ENCODE assay signal across 8 cellular contexts in genomic region chr4:184647391-184648101, GRCh38. TPM values are rescaled to one million over a fixed set of nuclear protein-coding genes. Genes with fewer than 3 reads are reported as not detected.
DNase-seq lines count a peak whose midpoint lies in the region; ATAC-seq, FAIRE-seq and TF ChIP-seq lines count a peak whose summit lies in the region.

No MANE protein-coding gene starts in this region.

- H3K27ac ChIP-seq in GM23338 (ENCODE audit: low read depth) = peak overlapping the region; percentile 18; the same call in 1 of the 2 replicates
- peak overlapping the region; percentile 98 for H3K27ac ChIP-seq in small intestine (ENCODE audit: low read depth in 1 of 2, low read length in 1 of 2)

- no peaks in the 10 kb centered on the region for H3K27me3 ChIP-seq in GM23338 (ENCODE audit: insufficient read depth)
- H3K27me3 ChIP-seq in small intestine (ENCODE audit: control insufficient read depth in 2 of 2, insufficient read depth in 2 of 2, low read length in 2 of 2) = no peaks in the 10 kb centered on the region

- H3K4me1 Mint-ChIP-seq in GM23338 = peaks cover 63% of the 10 kb centered on the region
- H3K4me1 Mint-ChIP-seq in T-helper 17 cell = peaks cover 39% of the 10 kb centered on the region

- peak overlapping the region; percentile 94 for H3K4me2 ChIP-seq in GM23338

- peaks cover 65% of the 10 kb centered on the region for H3K79me2 ChIP-seq in GM23338 (replicated peaks; ENCODE audit: insufficient read depth)

- TF ChIP-seq CTCF in GM23338 (conservative IDR thresholded peaks at IDR 0.05; ENCODE audit: low read depth in 2 of 2) (no peak), foreskin fibroblast (IDR thresholded peaks at IDR 0.05; ENCODE audit: low read depth, low read length) (no peak)

- peak overlapping the region; percentile 82 for H3K4me3 ChIP-seq in GM23338
- H3K4me3 ChIP-seq in foreskin fibroblast (ENCODE audit: low read depth in 1 of 2, low read length in 2 of 2) = peak overlapping the region; percentile 74 to 90
- peak overlapping the region; percentile 99 for H3K4me3 ChIP-seq in small intestine (ENCODE audit: low read depth in 1 of 2, low read length in 2 of 2)

- H3K27ac Mint-ChIP-seq in GM23338 (no peak overlapping the region; the same call in 1 of the 2 replicates), T-helper 17 cell (peak overlapping the region; percentile 98)

- no peaks in the 10 kb centered on the region for H3K9me2 ChIP-seq in GM23338 (ENCODE audit: insufficient read depth)

- H3F3A ChIP-seq in GM23338 (replicated peaks; ENCODE audit: low read depth) = no peaks in the 10 kb centered on the region

- H3K27me3 Mint-ChIP-seq in GM23338 (ENCODE audit: insufficient read depth, low read depth, poor library complexity) = peaks cover 10% of the 10 kb centered on the region
- H3K27me3 Mint-ChIP-seq in T-helper 17 cell = no peaks in the 10 kb centered on the region

- peaks cover 28% of the 10 kb centered on the region for H4K20me1 ChIP-seq in GM23338 (replicated peaks; ENCODE audit: insufficient read depth)

- no peak overlapping the region for H2AFZ ChIP-seq in GM23338

- peak; percentile 21 for DNase-seq in GM23338 (ENCODE audit: low spot score)
- no peak for DNase-seq in T-helper 17 cell
- DNase-seq in foreskin fibroblast = peak in 1 of 2 donors; percentile 46
- DNase-seq in small intestine = peak; percentile 64
- DNase-seq in ureter (ENCODE audit: low spot score) = no peak

- no peaks in the 10 kb centered on the region for H3K9me3 ChIP-seq in T-helper 17 cell (ENCODE audit: control insufficient read depth, low read length, poor library complexity, severe bottlenecking)
- H3K9me3 ChIP-seq in small intestine (ENCODE audit: control insufficient read depth, low read depth) = no peaks in the 10 kb centered on the region

- 8 to 33% (median 10%) methylated on average over 10 of the region's 10 CpGs for WGBS in small intestine, 3 donors

- H3K9me3 Mint-ChIP-seq in GM23338 = no peaks in the 10 kb centered on the region; the same call in 2 of the 3 replicates

- FAIRE-seq in small intestine (lab: Jason Lieb, UNC) = no peak

- H3K4me1 ChIP-seq in GM23338 (ENCODE audit: insufficient read depth) (peaks cover 67% of the 10 kb centered on the region), small intestine (ENCODE audit: control insufficient read depth in 2 of 2, insufficient read depth in 1 of 2, low read depth in 1 of 2, low read length in 1 of 2) (peaks cover 4 to 17% of the 10 kb centered on the region in 2 donors)

- H3K36me3 Mint-ChIP-seq in GM23338 (ENCODE audit: low read depth) (peaks cover 28% of the 10 kb centered on the region), T-helper 17 cell (ENCODE audit: low read depth) (peaks cover 5% of the 10 kb centered on the region)

- H3K4me3 Mint-ChIP-seq in GM23338 = peak overlapping the region; percentile 84
- H3K4me3 Mint-ChIP-seq in T-helper 17 cell = peak overlapping the region; percentile 98

- H3K36me3 ChIP-seq in GM23338 (ENCODE audit: insufficient read depth) (no peaks in the 10 kb centered on the region), small intestine (ENCODE audit: control insufficient read depth in 2 of 2, insufficient read depth in 2 of 2, low read length in 2 of 2) (no peaks in the 10 kb centered on the region)

- no peak for ATAC-seq in GM23338
- no peak for ATAC-seq in T-helper 17 cell
- ATAC-seq in HG02973 (IDR thresholded peaks at IDR 0.05; ENCODE audit: unreplicated experiment) = no peak
- no peak for ATAC-seq in GM21528 (IDR thresholded peaks at IDR 0.05; ENCODE audit: low FRiP score, unreplicated experiment)
- no peak for ATAC-seq in HG03571 (IDR thresholded peaks at IDR 0.05; ENCODE audit: unreplicated experiment)

TF ChIP-seq in GM23338, 12 proteins besides CTCF, POLR2A, EP300 and RAD21 (continues in another document):
- TF ChIP-seq ZNF331 (CRISPR knock-in tag; IDR thresholded peaks at IDR 0.05; ENCODE audit: low read depth) (no peak), STAT1 (IDR thresholded peaks at IDR 0.05; ENCODE audit: unreplicated experiment) (no peak), CREB1 (CRISPR knock-in tag; IDR thresholded peaks at IDR 0.05; ENCODE audit: low read depth) (no peak), ZNF462 (CRISPR knock-in tag; IDR thresholded peaks at IDR 0.05) (no peak), EZH2 (IDR thresholded peaks at IDR 0.05; ENCODE audit: low read depth, unreplicated experiment) (no peak), EZH2phosphoT487 (IDR thresholded peaks at IDR 0.05; ENCODE audit: unreplicated experiment) (no peak), ZNF114 (CRISPR knock-in tag; IDR thresholded peaks at IDR 0.05) (no peak), NANOG (IDR thresholded peaks at IDR 0.05; ENCODE audit: borderline replicate concordance) (no peak), ETS1 (IDR thresholded peaks at IDR 0.05) (no peak), POLR2AphosphoS5 (IDR thresholded peaks at IDR 0.05; ENCODE audit: low read depth) (no peak)

RNA-seq across cellular contexts. Expression of gene CASP3, which starts 1.7 kb away (rescaled TPM):
- total RNA-seq in GM23338 (2014; rRNA removed; shearing (Covaris generic)) = 84.4 and 115 TPM in 2 replicates
- polyA plus RNA-seq in GM23338 (2016; fragmentation: Nextera tagmentation; extraction: Ambion mirVana) (47.3 and 50.5 TPM in 2 replicates), small intestine (10 to 100 TPM; 37.2 to 66.6 (median 61.6) TPM)
- total RNA-seq in T-helper 17 cell (10 to 100 TPM in 1 of 2 donors, 1 to 10 TPM in 1; 8.6 to 18.5 TPM), ureter (17.4 TPM)

RNA-seq across cellular contexts. Expression of gene PRIMPOL, which starts 2.0 kb away (rescaled TPM):
- 3.5 and 10.1 TPM in 2 replicates for total RNA-seq in GM23338 (2014; rRNA removed; shearing (Covaris generic))
- polyA plus RNA-seq in GM23338 (2016; fragmentation: Nextera tagmentation; extraction: Ambion mirVana) (8.5 and 9.6 TPM in 2 replicates), small intestine (10 to 100 TPM; 11.8 to 27.7 (median 14.1) TPM)
- total RNA-seq in T-helper 17 cell (1 to 10 TPM; 5.9 to 9.5 TPM), ureter (20.3 TPM)

Comparison
In these comparisons a context has a peak if more than half of its experiments do, and no peak if none do; other contexts are left out.
1. DNase-seq: peak in GM23338 (single experiment) and small intestine (single experiment); none in T-helper 17 cell (0 of 3) and ureter (single experiment).
2. Peak in every context shown above with its lines, with median percentiles within 50 percentile points of each other: H3K4me3 ChIP-seq.